In the genomic region with DNA sequence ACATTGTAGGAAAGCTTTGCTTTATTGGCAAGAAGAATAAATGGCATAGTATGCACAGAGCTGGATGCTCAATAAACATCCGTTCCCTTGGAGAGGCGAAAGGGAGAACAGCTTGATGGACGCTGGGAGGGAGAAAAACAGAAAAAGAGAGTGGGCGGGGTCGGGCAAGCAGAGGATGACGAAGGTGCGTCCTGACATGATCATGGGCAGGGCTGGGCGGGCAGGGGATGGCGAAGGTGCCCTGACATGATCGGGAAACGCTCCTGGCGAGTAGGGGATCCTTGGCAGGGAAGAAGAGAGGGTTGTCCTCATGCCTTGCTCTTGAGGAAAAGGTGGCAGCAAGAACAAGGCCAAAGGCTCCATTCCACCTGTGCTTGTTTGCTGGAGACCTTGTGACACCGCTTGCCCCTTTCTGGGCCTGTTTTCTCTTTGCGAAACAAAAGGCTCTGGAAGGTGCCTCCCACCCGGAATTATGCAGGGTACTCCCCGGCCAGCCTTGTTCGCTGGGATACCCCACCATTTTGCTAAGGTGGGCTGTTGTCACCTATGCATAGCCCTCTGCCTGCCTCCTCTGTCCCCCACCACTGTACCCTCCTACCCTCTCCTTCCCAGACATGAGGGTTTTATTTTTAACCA, we compare ENCODE assay signal across 12 cellular contexts. TPM values are rescaled to one million over a fixed set of nuclear protein-coding genes. Genes with fewer than 3 reads are reported as not detected.
DNase-seq lines count a peak whose midpoint lies in the region; ATAC-seq and TF ChIP-seq lines count a peak whose summit lies in the region.
"Had no signal": no experiment of that assay in that cellular context is flagged by ENCODE, and none has a peak within 500 bp of the region (broad histone marks: within the 10 kb centered on the region; RNA-seq: fewer than 3 reads in every experiment).

No MANE protein-coding gene starts in this region.

- no peaks in the 10 kb centered on the region for H3K79me2 ChIP-seq in PC-3 (ENCODE audit: low read length)
- no peaks in the 10 kb centered on the region for H3K79me2 ChIP-seq in hepatocyte

- peaks cover 0 to 8% of the 10 kb centered on the region in 2 donors for H3K27me3 Mint-ChIP-seq in stimulated activated naive B cell treated with anti-CD40 and anti-IgM and Interleukin-4, amounts not matched to agents 10 μg/mL and 1 μg/mL and 100 μg/mL, for 72 hours
- H3K27me3 Mint-ChIP-seq: activated naive CD8-positive, alpha-beta T cell had no signal

- TF ChIP-seq POLR2A in sigmoid colon (IDR thresholded peaks at IDR 0.05) (no peak), ovary (IDR thresholded peaks at IDR 0.05) (no peak)

- no peak for ATAC-seq in PC-3
- ATAC-seq in HG02852 (IDR thresholded peaks at IDR 0.05; ENCODE audit: unreplicated experiment): no peak
- ATAC-seq in stimulated activated naive B cell treated with anti-CD40 and anti-IgM and Interleukin-4, amounts not matched to agents 10 μg/mL and 1 μg/mL and 100 μg/mL, for 72 hours (replicated peaks): no peak

- H2AFZ ChIP-seq in PC-3 (ENCODE audit: low read length): no peak overlapping the region; the same call in 1 of the 2 replicates
- no peak overlapping the region for H2AFZ ChIP-seq in hepatocyte

- H4K20me1 ChIP-seq in PC-3 (ENCODE audit: low read length) (no peaks in the 10 kb centered on the region), hepatocyte (ENCODE audit: insufficient read depth, poor library complexity, severe bottlenecking) (no peaks in the 10 kb centered on the region)

- H3K9me2 ChIP-seq in PC-3 (replicated peaks; ENCODE audit: low read length) (no peaks in the 10 kb centered on the region), hepatocyte (replicated peaks; ENCODE audit: insufficient read depth) (no peaks in the 10 kb centered on the region)

- no TSS peak for BruUV-seq in PC-3 (replicated peaks; lab: Mats Ljungman, UMichigan)

- H3K27ac ChIP-seq in C4-2B (peak overlapping the region; percentile 90), PC-3 (ENCODE audit: low read length) (peak overlapping the region; percentile 74), hepatocyte (peak overlapping the region; percentile 83), sigmoid colon (peak overlapping the region; percentile 27 to 69 (median 60)), ovary (no peak overlapping the region)

- H3K27me3 ChIP-seq in PC-3 (ENCODE audit: low read length) (no peaks in the 10 kb centered on the region), hepatocyte (no peaks in the 10 kb centered on the region), sigmoid colon (no peaks in the 10 kb centered on the region), ovary (no peaks in the 10 kb centered on the region)

- DNase-seq in PC-3: no peak
- no peak for DNase-seq in hepatocyte (ENCODE audit: low spot score)
- DNase-seq in sigmoid colon: no peak
- no peak for DNase-seq in globus pallidus (ENCODE audit: low spot score)
- DNase-seq in ovary: no peak
- DNase-seq in stimulated activated naive B cell treated with anti-CD40 and anti-IgM and Interleukin-4, amounts not matched to agents 10 μg/mL and 1 μg/mL and 100 μg/mL, for 72 hours: no peak
- DNase-seq: head of caudate nucleus, NCI-H2171, OCI-M1 had no signal

- H3K36me3 Mint-ChIP-seq in stimulated activated naive B cell treated with anti-CD40 and anti-IgM and Interleukin-4, amounts not matched to agents 10 μg/mL and 1 μg/mL and 100 μg/mL, for 72 hours: no peaks in the 10 kb centered on the region
- H3K36me3 Mint-ChIP-seq: activated naive CD8-positive, alpha-beta T cell had no signal

- H3K9me3 ChIP-seq in PC-3 (ENCODE audit: low read length) (no peaks in the 10 kb centered on the region), hepatocyte (ENCODE audit: low read depth) (no peaks in the 10 kb centered on the region), sigmoid colon (no peaks in the 10 kb centered on the region), ovary (no peaks in the 10 kb centered on the region)

- H3K9ac ChIP-seq in PC-3 (ENCODE audit: low read length): no peak overlapping the region

- H3K4me3 ChIP-seq in PC-3 (ENCODE audit: low read length) (peak overlapping the region; percentile 39; the same call in 1 of the 2 replicates), hepatocyte (no peak overlapping the region), sigmoid colon (no peak overlapping the region), ovary (no peak overlapping the region)

- H3K9me3 Mint-ChIP-seq in stimulated activated naive B cell treated with anti-CD40 and anti-IgM and Interleukin-4, amounts not matched to agents 10 μg/mL and 1 μg/mL and 100 μg/mL, for 72 hours: no peaks in the 10 kb centered on the region

- TF ChIP-seq EP300 in sigmoid colon (IDR thresholded peaks at IDR 0.05) (no peak), ovary (IDR thresholded peaks at IDR 0.05) (no peak)

- peak overlapping the region; percentile 71 for H3K4me2 ChIP-seq in PC-3 (ENCODE audit: low read length)
- peak overlapping the region; percentile 48 for H3K4me2 ChIP-seq in hepatocyte

- H3K27ac Mint-ChIP-seq in stimulated activated naive B cell treated with anti-CD40 and anti-IgM and Interleukin-4, amounts not matched to agents 10 μg/mL and 1 μg/mL and 100 μg/mL, for 72 hours: no peak overlapping the region
- H3K27ac Mint-ChIP-seq: activated naive CD8-positive, alpha-beta T cell had no signal

- H3F3A ChIP-seq in PC-3 (ENCODE audit: low read length, unreplicated experiment): peaks cover 9% of the 10 kb centered on the region

- no peak for TF ChIP-seq CTCF in C4-2B (conservative IDR thresholded peaks at IDR 0.05)
- TF ChIP-seq CTCF in PC-3 (conservative IDR thresholded peaks at IDR 0.05; ENCODE audit: low read depth, low read length): no peak
- TF ChIP-seq CTCF in hepatocyte (IDR thresholded peaks at IDR 0.05; ENCODE audit: poor library complexity): no peak
- TF ChIP-seq CTCF in sigmoid colon (IDR thresholded peaks at IDR 0.05): no peak
- no peak for TF ChIP-seq CTCF in ovary (IDR thresholded peaks at IDR 0.05)

- POLR2A ChIA-PET in PC-3 (lab: Charles Lee; ENCODE audit: unreplicated experiment): no interaction called here

- peaks cover 12 to 18% of the 10 kb centered on the region in 2 donors for H3K4me1 Mint-ChIP-seq in stimulated activated naive B cell treated with anti-CD40 and anti-IgM and Interleukin-4, amounts not matched to agents 10 μg/mL and 1 μg/mL and 100 μg/mL, for 72 hours

- WGBS in hepatocyte (ENCODE audit: low lambda C conversion rate, missing lambda C conversion rate): 77% methylated on average over 15 of the region's 17 CpGs
- WGBS in sigmoid colon, 2 donors: 10 to 64% methylated on average over 17 of the region's 17 CpGs
- 74 to 80% (median 75%) methylated on average over 17 of the region's 17 CpGs for WGBS in ovary, 3 donors

- intact Hi-C loops in PC-3 (cut with micrococcal nuclease): no loop called here
- intact Hi-C loops in sigmoid colon (cut with DNase I): no loop called here
- intact Hi-C loops in ovary (cut with DNase I): no loop called here

- CTCF ChIA-PET in PC-3 (lab: Charles Lee): no interaction called here

- H3K4me1 ChIP-seq in PC-3 (ENCODE audit: insufficient read depth, low read length) (peaks cover 65% of the 10 kb centered on the region), hepatocyte (ENCODE audit: insufficient read depth) (peaks cover 49% of the 10 kb centered on the region), sigmoid colon (peaks cover 0 to 23% (median 18%) of the 10 kb centered on the region in 4 donors), ovary (ENCODE audit: insufficient read depth) (peaks cover 8% of the 10 kb centered on the region)

- H3K4me3 Mint-ChIP-seq in stimulated activated naive B cell treated with anti-CD40 and anti-IgM and Interleukin-4, amounts not matched to agents 10 μg/mL and 1 μg/mL and 100 μg/mL, for 72 hours: no peak overlapping the region
- H3K4me3 Mint-ChIP-seq: activated naive CD8-positive, alpha-beta T cell had no signal

- H3K36me3 ChIP-seq in PC-3 (ENCODE audit: low read depth, low read length) (no peaks in the 10 kb centered on the region), hepatocyte (replicated peaks; ENCODE audit: insufficient read depth, low read depth) (no peaks in the 10 kb centered on the region), sigmoid colon (no peaks in the 10 kb centered on the region), ovary (no peaks in the 10 kb centered on the region)

RNA-seq across cellular contexts. Expression of a gene that starts 21.1 kb away (rescaled TPM):
- 113 and 146 TPM in 2 replicates for total RNA-seq in PC-3 (2014; rRNA removed)
- total RNA-seq in hepatocyte: 26.8 and 34.5 TPM in 2 replicates
- 38.9 and 52.1 TPM in 2 replicates for polyA plus RNA-seq in hepatocyte
- 10 to 100 TPM; 34.7 to 63.1 (median 57.9) TPM for total RNA-seq in sigmoid colon
- polyA plus RNA-seq in sigmoid colon: 10 to 100 TPM in 1 of 3 donors, 1 to 10 TPM in 2; 3.0 to 13.8 (median 6.6) TPM
- total RNA-seq in ovary: 100 to 1,000 TPM in 2 of 7 donors, 10 to 100 TPM in 5; 52.2 to 126 (median 78.4) TPM
- 10 to 100 TPM; 14.1 to 35.0 TPM for polyA plus RNA-seq in ovary

Comparison
In these comparisons a context has a peak if more than half of its experiments do, and no peak if none do; other contexts are left out.
1. H3K27ac ChIP-seq: peak in C4-2B (single experiment), PC-3 (single experiment), hepatocyte (single experiment) and sigmoid colon (4 of 4); none in ovary (0 of 2).